Comparison of ENCODE assay signal across 19 cellular contexts in the genomic region with DNA sequence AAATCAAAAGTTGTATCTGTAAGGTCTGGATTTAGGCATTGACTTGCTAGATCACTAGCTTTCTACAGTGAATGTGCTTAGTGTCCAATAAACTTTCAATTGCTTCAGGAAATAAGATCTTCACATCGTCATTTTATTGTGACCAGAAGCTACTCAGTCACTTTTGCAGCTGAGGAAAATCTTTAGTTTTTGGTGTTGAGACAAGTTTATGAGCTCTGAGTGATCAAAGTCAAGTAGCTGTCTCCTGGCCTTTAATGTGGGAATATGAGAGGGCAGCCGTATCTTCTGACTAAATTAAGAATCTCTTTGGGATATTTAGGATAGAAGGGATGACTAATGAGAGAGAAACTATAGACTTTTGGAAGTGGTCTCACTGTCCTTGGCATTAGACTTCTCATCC. TPM values are rescaled to one million over a fixed set of nuclear protein-coding genes. Genes with fewer than 3 reads are reported as not detected.
A peak's percentile ranks its signal among the peaks of the same experiment; 100 is the strongest.
DNase-seq lines count a peak whose midpoint lies in the region; ATAC-seq and TF ChIP-seq lines count a peak whose summit lies in the region.
"Had no signal": no experiment of that assay in that cellular context is flagged by ENCODE, and none has a peak within 500 bp of the region (broad histone marks: within the 10 kb centered on the region; RNA-seq: fewer than 3 reads in every experiment).

No MANE protein-coding gene starts in this region.

- no peaks in the 10 kb centered on the region for H3K27me3 ChIP-seq in left ventricle myocardium inferior (ENCODE audit: low read depth)
- H3K27me3 ChIP-seq: BLaER1 had no signal

- peaks cover 77% of the 10 kb centered on the region for H3K4me1 ChIP-seq in left ventricle myocardium inferior
- H3K4me1 ChIP-seq: BLaER1 had no signal

- intact Hi-C loops in left ventricle myocardium inferior (cut with micrococcal nuclease), result no loop called here
- intact Hi-C loops in cardiac septum (cut with DNase I), result loop anchor here (10.0 kb wide), 1 partner anchor 595 kb away; no protein-coding TSS in a partner anchor

- no peak for TF ChIP-seq CTCF in left ventricle myocardium inferior (IDR thresholded peaks at IDR 0.05; ENCODE audit: borderline replicate concordance)

- no peak for ATAC-seq in activated CD4-positive, CD25-positive, alpha-beta regulatory T cell treated with anti-CD3 and anti-CD28 coated beads, Interleukin-2, amount 50 U/mL, for 24 hours

- H3K9me3 ChIP-seq in left ventricle myocardium inferior (replicated peaks), result no peaks in the 10 kb centered on the region
- H3K9me3 ChIP-seq: BLaER1, SK-N-SH had no signal

- H3K27ac ChIP-seq in left ventricle myocardium inferior (replicated peaks), result peak overlapping the region; percentile 63
- H3K27ac ChIP-seq: BLaER1, KMS-11, PC-9, RWPE1 had no signal

- peak overlapping the region; percentile 32 for H3K4me3 ChIP-seq in left ventricle myocardium inferior
- H3K4me3 ChIP-seq: BLaER1, PC-9 had no signal

- DNase-seq in left ventricle myocardium inferior, result no peak
- no peak for DNase-seq in cardiac septum (ENCODE audit: low spot score)
- peak; percentile 27 for DNase-seq in RPMI7951 (ENCODE audit: low read depth)
- DNase-seq in left kidney (ENCODE audit: low read depth, low spot score), result peak; percentile 79
- no peak for DNase-seq in stimulated activated CD4-positive, alpha-beta T cell treated with anti-CD3 and anti-CD28 coated beads, Interleukin-4, amount 100 ng/mL, for 1 hour
- DNase-seq in GOT3 (lab: John Stamatoyannopoulos, UW), result no peak
- DNase-seq: CD4-positive, CD25-positive, alpha-beta regulatory T cell; NCI-H1092; NCI-H1417 treated with DMSO at 0.1 percent for 48 hours; NCI-H1694 treated with DMSO at 0.1 percent for 48 hours; NCI-H2227 treated with DMSO at 0.1 percent for 48 hours; NCI-H526 treated with DMSO at 0.1 percent for 48 hours; SIG-M5; SK-N-SH had no signal

- peaks cover 3% of the 10 kb centered on the region for H3K36me3 ChIP-seq in left ventricle myocardium inferior
- H3K36me3 ChIP-seq: BLaER1 had no signal

RNA-seq across cellular contexts. Expression of gene MSRB3, which starts 21.6 kb away (rescaled TPM):
- total RNA-seq in left ventricle myocardium inferior, result 125 TPM
- 166 TPM for total RNA-seq in cardiac septum
- total RNA-seq in RPMI7951 (2014; rRNA removed; shearing (Covaris generic)), result 25.7 and 27.7 TPM in 2 replicates

Comparison
In these comparisons a context has a peak if more than half of its experiments do, and no peak if none do; other contexts are left out.
1. DNase-seq: peak in RPMI7951 (single experiment) and left kidney (single experiment); none in left ventricle myocardium inferior (single experiment), cardiac septum (single experiment), stimulated activated CD4-positive, alpha-beta T cell treated with anti-CD3 and anti-CD28 coated beads, Interleukin-4, amount 100 ng/mL, for 1 hour (single experiment) and GOT3 (single experiment).